In genomic region chr19:35045667-35046300, GRCh38 we compare ENCODE assay signal across 8 cellular contexts. TPM values are rescaled to one million over a fixed set of nuclear protein-coding genes. Genes with fewer than 3 reads are reported as not detected.
DNase-seq lines count a peak whose midpoint lies in the region; ATAC-seq and TF ChIP-seq lines count a peak whose summit lies in the region.

No MANE protein-coding gene starts in this region.

- DNase-seq in AG08396 (ENCODE audit: low spot score) (peak; percentile 66), fibroblast of villous mesenchyme (ENCODE audit: low read depth) (no peak), A172 (ENCODE audit: low spot score) (no peak)
- DNase-seq in stimulated activated naive CD8-positive, alpha-beta T cell treated with anti-CD3 and anti-CD28 coated beads, Interleukin-15, amount 100 ng/mL, for 72 hours: peak in 1 of 2 donors; percentile 63

- no peaks in the 10 kb centered on the region for H3K9me3 Mint-ChIP-seq in stimulated activated naive CD8-positive, alpha-beta T cell treated with anti-CD3 and anti-CD28 coated beads, Interleukin-15, amount 100 ng/mL, for 72 hours

- H3K4me3 ChIP-seq in WI38 (ENCODE audit: low read depth, low read length): no peak overlapping the region
- no peak overlapping the region for H3K4me3 ChIP-seq in fibroblast of villous mesenchyme (ENCODE audit: low read depth, low read length)

- TF ChIP-seq CTCF in GM12874 (IDR thresholded peaks at IDR 0.05; ENCODE audit: insufficient read depth, low read depth, low read length) (peak; percentile 62), WI38 (IDR thresholded peaks at IDR 0.05; ENCODE audit: low read depth, low read length) (peak; percentile 50), fibroblast of villous mesenchyme (IDR thresholded peaks at IDR 0.05; ENCODE audit: insufficient read depth, low read depth, low read length) (peak; percentile 41)

- no peak overlapping the region for H3K4me3 Mint-ChIP-seq in stimulated activated naive CD8-positive, alpha-beta T cell treated with anti-CD3 and anti-CD28 coated beads, Interleukin-15, amount 100 ng/mL, for 72 hours

- peaks cover 16% of the 10 kb centered on the region for H3K27me3 Mint-ChIP-seq in stimulated activated naive CD8-positive, alpha-beta T cell treated with anti-CD3 and anti-CD28 coated beads, Interleukin-15, amount 100 ng/mL, for 72 hours

- peaks cover 45% of the 10 kb centered on the region for H3K4me1 Mint-ChIP-seq in stimulated activated naive CD8-positive, alpha-beta T cell treated with anti-CD3 and anti-CD28 coated beads, Interleukin-15, amount 100 ng/mL, for 72 hours

- H3K27ac Mint-ChIP-seq in stimulated activated naive CD8-positive, alpha-beta T cell treated with anti-CD3 and anti-CD28 coated beads, Interleukin-15, amount 100 ng/mL, for 72 hours: peak overlapping the region in 1 of 2 donors; percentile 85

- ATAC-seq in HG03571 (IDR thresholded peaks at IDR 0.05; ENCODE audit: unreplicated experiment) (peak; percentile 78), GM18870 (IDR thresholded peaks at IDR 0.05; ENCODE audit: unreplicated experiment) (no peak)
- peak; percentile 91 for ATAC-seq in stimulated activated naive CD8-positive, alpha-beta T cell treated with anti-CD3 and anti-CD28 coated beads, Interleukin-15, amount 100 ng/mL, for 72 hours

RNA-seq across cellular contexts. Expression of gene HPN, which starts 4.3 kb away (rescaled TPM):
- not detected in 2 replicates for total RNA-seq in fibroblast of villous mesenchyme
- total RNA-seq in A172 (2014; rRNA removed; shearing (Covaris generic)): not detected in 2 replicates

RNA-seq across cellular contexts. Expression of gene SCN1B, which starts 15.5 kb away (rescaled TPM):
- total RNA-seq in fibroblast of villous mesenchyme: 2.6 and 3.2 TPM in 2 replicates
- 8.5 and 10.8 TPM in 2 replicates for total RNA-seq in A172 (2014; rRNA removed; shearing (Covaris generic))

RNA-seq across cellular contexts. Expression of gene GRAMD1A, which starts 45.7 kb away (rescaled TPM):
- total RNA-seq in fibroblast of villous mesenchyme: 23.3 and 26.7 TPM in 2 replicates
- 20.2 and 26.9 TPM in 2 replicates for total RNA-seq in A172 (2014; rRNA removed; shearing (Covaris generic))
